ENCODE assay signal across 25 cellular contexts in the genomic region with DNA sequence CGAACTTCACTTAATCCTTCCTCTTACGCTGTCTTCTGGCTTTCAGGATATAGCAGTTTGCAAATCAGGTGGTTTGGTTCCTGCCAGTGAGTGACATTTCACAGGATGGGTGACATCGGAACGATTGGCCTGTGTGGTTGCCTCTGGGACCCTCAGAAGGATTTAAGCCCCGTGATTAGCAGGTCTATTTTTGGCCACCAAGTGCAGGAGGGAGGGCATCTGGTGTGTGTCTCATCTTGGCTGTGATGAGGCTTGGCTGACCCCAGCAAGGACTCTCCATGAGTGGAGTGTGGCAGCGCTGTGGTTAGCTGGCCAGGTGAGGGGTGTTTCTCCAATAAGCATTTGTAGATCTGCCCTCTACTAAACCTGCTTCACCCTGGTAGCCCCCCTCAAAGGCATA.
"Had no signal": no experiment of that assay in that cellular context is flagged by ENCODE, and none has a peak within 500 bp of the region (broad histone marks: within the 10 kb centered on the region; RNA-seq: fewer than 3 reads in every experiment).

No MANE protein-coding gene starts in this region.

- H3K4me1 Mint-ChIP-seq: activated CD4-positive, alpha-beta memory T cell treated with anti-CD3 and anti-CD28 coated beads, Interleukin-2, amount 10 ng/mL, durations not matched to agents 7 days and 5 days; activated CD4-positive, alpha-beta T cell treated with anti-CD3 and anti-CD28 coated beads, Interleukin-2, amount 10 ng/mL, durations not matched to agents 24 days and 14 days; activated T-helper 17 cell treated with anti-CD3 and anti-CD28 coated beads, Interleukin-2, amount 50 U/mL, for 72 hours; immature natural killer cell; T-helper 17 cell had no signal

- H3K27me3 Mint-ChIP-seq: activated CD4-positive, alpha-beta T cell treated with anti-CD3 and anti-CD28 coated beads, Interleukin-2, amount 10 ng/mL, durations not matched to agents 24 days and 14 days; activated T-helper 17 cell treated with anti-CD3 and anti-CD28 coated beads, Interleukin-2, amount 50 U/mL, for 72 hours had no signal

- H3K36me3 ChIP-seq: breast epithelium, esophagus squamous epithelium, suprapubic skin, tibial nerve had no signal

- DNase-seq: activated CD4-positive, alpha-beta memory T cell treated with anti-CD3 and anti-CD28 coated beads, Interleukin-2, amount 10 ng/mL, durations not matched to agents 7 days and 5 days; activated CD4-positive, alpha-beta T cell treated with anti-CD3 and anti-CD28 coated beads, Interleukin-2, amount 10 ng/mL, durations not matched to agents 24 days and 14 days; activated CD4-positive, CD25-positive, alpha-beta regulatory T cell treated with anti-CD3 and anti-CD28 coated beads, Interleukin-2, amount 50 U/mL, for 72 hours; activated gamma-delta T cell treated with Interleukin-2 at 50 U/mL for 16 hours; activated naive CD4-positive, alpha-beta T cell treated with anti-CD3 and anti-CD28 coated beads, Interleukin-2, amount 50 U/mL, for 16 hours; activated T-cell treated with anti-CD3 and anti-CD28 coated beads, Interleukin-2, amount 50 U/mL, for 4 hours; amygdala; dermis blood vessel endothelial cell; effector CD4-positive, alpha-beta T cell; esophagus squamous epithelium; hypothalamus; immature natural killer cell; mesendoderm; stimulated activated CD4-positive, alpha-beta T cell treated with anti-CD3 and anti-CD28 coated beads, Interleukin-1b, Interleukin-23, amount 100 ng/mL, for 48 hours; stimulated activated naive CD4-positive, alpha-beta T cell; SW 1271; T-helper 17 cell had no signal

- H3K27me3 ChIP-seq: breast epithelium, tibial nerve had no signal

- H3K4me1 ChIP-seq: breast epithelium, esophagus squamous epithelium, suprapubic skin, tibial nerve had no signal

- H3K36me3 Mint-ChIP-seq: immature natural killer cell; natural killer cell treated with Interleukin-12 subunit alpha and Interleukin-12 subunit beta and Interleukin-15 and Interleukin-18, amount 100 ng/mL, for 72 hours had no signal

- H3K9me3 Mint-ChIP-seq: activated CD4-positive, alpha-beta memory T cell treated with anti-CD3 and anti-CD28 coated beads, Interleukin-2, amount 10 ng/mL, durations not matched to agents 7 days and 5 days; activated CD4-positive, alpha-beta T cell treated with anti-CD3 and anti-CD28 coated beads, Interleukin-2, amount 10 ng/mL, durations not matched to agents 24 days and 14 days; activated T-cell treated with anti-CD3 and anti-CD28 coated beads, Interleukin-2, amount 50 U/mL, for 4 hours; activated T-helper 17 cell treated with anti-CD3 and anti-CD28 coated beads, Interleukin-2, amount 50 U/mL, for 72 hours; immature natural killer cell; natural killer cell treated with Interleukin-12 subunit alpha and Interleukin-12 subunit beta and Interleukin-15 and Interleukin-18, amount 100 ng/mL, for 72 hours had no signal

- H3K9me3 ChIP-seq: breast epithelium, esophagus squamous epithelium, suprapubic skin, tibial nerve had no signal

- H3K4me3 Mint-ChIP-seq: activated CD4-positive, alpha-beta memory T cell treated with anti-CD3 and anti-CD28 coated beads, Interleukin-2, amount 10 ng/mL, durations not matched to agents 7 days and 5 days; activated CD4-positive, alpha-beta T cell treated with anti-CD3 and anti-CD28 coated beads, Interleukin-2, amount 10 ng/mL, durations not matched to agents 24 days and 14 days; activated T-cell treated with anti-CD3 and anti-CD28 coated beads, Interleukin-2, amount 50 U/mL, for 4 hours; activated T-helper 17 cell treated with anti-CD3 and anti-CD28 coated beads, Interleukin-2, amount 50 U/mL, for 72 hours; immature natural killer cell; natural killer cell treated with Interleukin-12 subunit alpha and Interleukin-12 subunit beta and Interleukin-15 and Interleukin-18, amount 100 ng/mL, for 72 hours; T-helper 17 cell had no signal

- H3K27ac Mint-ChIP-seq: activated CD4-positive, alpha-beta memory T cell treated with anti-CD3 and anti-CD28 coated beads, Interleukin-2, amount 10 ng/mL, durations not matched to agents 7 days and 5 days; activated CD4-positive, alpha-beta T cell treated with anti-CD3 and anti-CD28 coated beads, Interleukin-2, amount 10 ng/mL, durations not matched to agents 24 days and 14 days; activated T-helper 17 cell treated with anti-CD3 and anti-CD28 coated beads, Interleukin-2, amount 50 U/mL, for 72 hours; immature natural killer cell; natural killer cell treated with Interleukin-12 subunit alpha and Interleukin-12 subunit beta and Interleukin-15 and Interleukin-18, amount 100 ng/mL, for 72 hours; T-helper 17 cell had no signal

- H3K4me3 ChIP-seq: breast epithelium, esophagus squamous epithelium, lung, smooth muscle cell, suprapubic skin, tibial nerve had no signal

- H3K27ac ChIP-seq: breast epithelium, epithelial cell of prostate, esophagus squamous epithelium, suprapubic skin, tibial nerve had no signal

- H3K4me2 ChIP-seq: smooth muscle cell had no signal
